In the genomic region with DNA sequence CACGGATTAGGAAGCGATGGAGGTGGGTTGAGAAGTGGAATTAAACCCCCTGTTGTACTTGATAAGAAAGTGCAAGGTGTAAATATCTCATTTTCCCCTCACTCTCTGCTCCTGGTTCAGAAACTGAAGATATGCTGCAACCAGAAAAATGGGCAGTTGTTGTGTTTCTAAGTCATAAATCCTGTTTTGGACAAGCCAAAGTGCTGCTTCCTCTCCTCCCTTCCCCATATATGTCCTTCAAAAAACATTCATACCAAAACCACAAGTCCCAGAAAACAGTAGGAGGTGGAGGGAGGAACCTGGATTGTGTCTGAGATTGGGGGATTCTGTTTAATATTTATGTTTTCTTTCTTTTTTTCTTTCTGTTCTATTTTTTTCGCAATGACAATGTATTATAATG, we compare ENCODE assay signal across 24 cellular contexts. TPM values are rescaled to one million over a fixed set of nuclear protein-coding genes. Genes with fewer than 3 reads are reported as not detected.
DNase-seq lines count a peak whose midpoint lies in the region; ATAC-seq, FAIRE-seq and TF ChIP-seq lines count a peak whose summit lies in the region.
"Had no signal": no experiment of that assay in that cellular context is flagged by ENCODE, and none has a peak within 500 bp of the region (broad histone marks: within the 10 kb centered on the region; RNA-seq: fewer than 3 reads in every experiment).

No MANE protein-coding gene starts in this region.

- no peaks in the 10 kb centered on the region for H4K20me1 ChIP-seq in K562 (replicated peaks; ENCODE audit: control insufficient read depth, insufficient read depth, low read length)

- no peaks in the 10 kb centered on the region for H3K4me1 ChIP-seq in HEK293 (ENCODE audit: control insufficient read depth, insufficient read depth, low read length)
- H3K4me1 ChIP-seq in K562 (replicated peaks in 1 of 2; ENCODE audit: control insufficient read depth in 2 of 2, insufficient read depth in 2 of 2, low read length in 2 of 2) = no peaks in the 10 kb centered on the region
- H3K4me1 ChIP-seq: BE2C had no signal

- H3K9me3 Mint-ChIP-seq in T-cell = no peaks in the 10 kb centered on the region
- H3K9me3 Mint-ChIP-seq: CD4-positive, CD25-positive, alpha-beta regulatory T cell; CD8-positive, alpha-beta memory T cell; GM23338; HFFc6 had no signal

- no peaks in the 10 kb centered on the region for H3K9me1 ChIP-seq in K562 (ENCODE audit: control insufficient read depth, insufficient read depth, low read length)

- H3K36me3 ChIP-seq in HEK293 (ENCODE audit: control insufficient read depth in 2 of 2, insufficient read depth in 1 of 2, low read length in 2 of 2) (no peaks in the 10 kb centered on the region), K562 (ENCODE audit: control insufficient read depth, insufficient read depth, low read length) (no peaks in the 10 kb centered on the region)
- H3K36me3 ChIP-seq: BE2C had no signal

- H3K27ac ChIP-seq in HEK293 (ENCODE audit: extremely low read depth, low read depth, low read length) (no peak overlapping the region), K562 (ENCODE audit: extremely low read depth, low read depth, low read length) (no peak overlapping the region)

- CTCF ChIA-PET in HEK293 (lab: Yijun Ruan, JAX) (no interaction called here), K562 (lab: Yijun Ruan, JAX; ENCODE audit: low intra/inter-chr PET ratio) (no interaction called here), T-cell (lab: Charles Lee) (no interaction called here)

- no peak overlapping the region for H3K4me2 ChIP-seq in K562 (ENCODE audit: insufficient read depth, low read length)
- H3K4me2 ChIP-seq: GM23338 had no signal

- no peak for FAIRE-seq in K562 (lab: Jason Lieb, UNC)
- FAIRE-seq: A204.1, GM12891, GM19239, H54, HTR-8/SVneo had no signal

- no peak overlapping the region for H3K9ac ChIP-seq in K562 (ENCODE audit: insufficient read depth in 1 of 2, low read depth in 2 of 2, low read length in 2 of 2)

- H3K4me3 Mint-ChIP-seq in T-cell = no peak overlapping the region
- H3K4me3 Mint-ChIP-seq: CD4-positive, CD25-positive, alpha-beta regulatory T cell; CD8-positive, alpha-beta memory T cell; GM23338; HFFc6 had no signal

- H3K27ac Mint-ChIP-seq in T-cell = no peak overlapping the region
- H3K27ac Mint-ChIP-seq: CD4-positive, CD25-positive, alpha-beta regulatory T cell; CD8-positive, alpha-beta memory T cell; GM23338; HFFc6 had no signal

- no peaks in the 10 kb centered on the region for H3K79me2 ChIP-seq in K562 (ENCODE audit: control insufficient read depth, insufficient read depth, low read length)

- no peaks in the 10 kb centered on the region for H3K36me3 Mint-ChIP-seq in T-cell
- H3K36me3 Mint-ChIP-seq: CD4-positive, CD25-positive, alpha-beta regulatory T cell; CD8-positive, alpha-beta memory T cell had no signal

- no TSS peak for BruUV-seq in K562 (replicated peaks; lab: Mats Ljungman, UMichigan)

- ATAC-seq in K562 = no peak
- ATAC-seq in GM21723 (IDR thresholded peaks at IDR 0.05; ENCODE audit: unreplicated experiment) = no peak
- ATAC-seq in T-cell (replicated peaks in 1 of 4) = no peak
- ATAC-seq: GM23338 had no signal

- peak; percentile 14 for DNase-seq in M059J (ENCODE audit: low read depth)
- DNase-seq in K562 (ENCODE audit: extremely low read depth in 1 of 4, low spot score in 3 of 4) = no peak
- no peak for DNase-seq in T-cell
- DNase-seq in globus pallidus (ENCODE audit: low spot score) = no peak
- DNase-seq: ACHN; BE2C; C1 segment of cervical spinal cord; CD4-positive, CD25-positive, alpha-beta regulatory T cell; CD8-positive, alpha-beta memory T cell; COR-L47; DMS 273 treated with DMSO at 0.1 percent for 48 hours; DMS53; DND-41; HCEC 1CT; HFFc6; IMR-90 had no signal

- no peak for TF ChIP-seq POLR2A in K562 (conservative IDR thresholded peaks at IDR 0.05)

- no peaks in the 10 kb centered on the region for H3K27me3 Mint-ChIP-seq in T-cell

- H3K9me3 ChIP-seq in HEK293 (ENCODE audit: control insufficient read depth, insufficient read depth, low read depth, low read length) = no peaks in the 10 kb centered on the region
- no peaks in the 10 kb centered on the region for H3K9me3 ChIP-seq in K562 (replicated peaks; ENCODE audit: control insufficient read depth, insufficient read depth, low read depth, low read length)
- H3K9me3 ChIP-seq: BE2C had no signal

- H3K4me3 ChIP-seq in HEK293 (ENCODE audit: low read depth, low read length) (no peak overlapping the region), K562 (no peak overlapping the region)
- H3K4me3 ChIP-seq: GM23338 had no signal

- no peak for TF ChIP-seq CTCF in HEK293 (tag by site-specific recombination; IDR thresholded peaks at IDR 0.05)
- no peak for TF ChIP-seq CTCF in K562 (IDR thresholded peaks at IDR 0.05 in 2 of 3, conservative IDR thresholded peaks at IDR 0.05 in 1 of 3; ENCODE audit: insufficient read depth in 2 of 3, low read depth in 1 of 3, low read length in 3 of 3)

- in situ Hi-C loops in K562 (cut with MboI) = no loop called here

- POLR2A ChIA-PET in HEK293 (lab: Yijun Ruan, JAX) (no interaction called here), K562 (lab: Yijun Ruan, JAX) (no interaction called here), T-cell (lab: Charles Lee) (no interaction called here)

- 0% methylated on average over 2 of the region's 3 CpGs for WGBS in K562 (ENCODE audit: insufficient coverage, low coverage, missing lambda C conversion rate)

- TF ChIP-seq RAD21 in K562 (CRISPR knock-in tag; conservative IDR thresholded peaks at IDR 0.05 in 1 of 2, IDR thresholded peaks at IDR 0.05 in 1 of 2) = no peak

- no peak overlapping the region for H2AFZ ChIP-seq in K562 (ENCODE audit: low read depth, low read length)
- H2AFZ ChIP-seq: GM23338 had no signal

- peaks cover under 1 to 3% (median 1%) of the 10 kb centered on the region in 3 donors for H3K4me1 Mint-ChIP-seq in T-cell

- no peak for TF ChIP-seq EP300 in K562 (IDR thresholded peaks at IDR 0.05; ENCODE audit: low read length)

- intact Hi-C loops in K562 (cut with micrococcal nuclease) = no loop called here

- H3K27me3 ChIP-seq in K562 (ENCODE audit: control insufficient read depth in 2 of 2, insufficient read depth in 2 of 2, low read length in 2 of 2) = peaks cover 15 to 30% of the 10 kb centered on the region in 2 experiments
- H3K27me3 ChIP-seq: BE2C had no signal

TF ChIP-seq in HEK293, 187 proteins besides CTCF, POLR2A, EP300 and RAD21:
- TF ChIP-seq WT1 (tag by site-specific recombination; IDR thresholded peaks at IDR 0.05) (peak; percentile 98), ZNF501 (tag by site-specific recombination; IDR thresholded peaks at IDR 0.05) (no peak)

TF ChIP-seq in K562, 482 proteins besides CTCF, POLR2A, EP300 and RAD21 (continues in another document):
- TF ChIP-seq ETV1 (tag; conservative IDR thresholded peaks at IDR 0.05; ENCODE audit: low read depth) (0 out of 2 replicates have a peak, but pooled peaks have one; percentile 25), MEIS2 (IDR thresholded peaks at IDR 0.05; ENCODE audit: partially characterized antibody) (peak; percentile 81), SRF (CRISPR knock-in tag; IDR thresholded peaks at IDR 0.05) (peak in 1 of 2 experiments; percentile 23; a peak in 1 of 4 replicates)
- TF ChIP-seq, protein P1, sequence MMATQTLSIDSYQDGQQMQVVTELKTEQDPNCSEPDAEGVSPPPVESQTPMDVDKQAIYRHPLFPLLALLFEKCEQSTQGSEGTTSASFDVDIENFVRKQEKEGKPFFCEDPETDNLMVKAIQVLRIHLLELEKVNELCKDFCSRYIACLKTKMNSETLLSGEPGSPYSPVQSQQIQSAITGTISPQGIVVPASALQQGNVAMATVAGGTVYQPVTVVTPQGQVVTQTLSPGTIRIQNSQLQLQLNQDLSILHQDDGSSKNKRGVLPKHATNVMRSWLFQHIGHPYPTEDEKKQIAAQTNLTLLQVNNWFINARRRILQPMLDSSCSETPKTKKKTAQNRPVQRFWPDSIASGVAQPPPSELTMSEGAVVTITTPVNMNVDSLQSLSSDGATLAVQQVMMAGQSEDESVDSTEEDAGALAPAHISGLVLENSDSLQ (IDR thresholded peaks at IDR 0.05) = peak; percentile 37; the same call in 1 of the 2 replicates
- TF ChIP-seq, protein P2, sequence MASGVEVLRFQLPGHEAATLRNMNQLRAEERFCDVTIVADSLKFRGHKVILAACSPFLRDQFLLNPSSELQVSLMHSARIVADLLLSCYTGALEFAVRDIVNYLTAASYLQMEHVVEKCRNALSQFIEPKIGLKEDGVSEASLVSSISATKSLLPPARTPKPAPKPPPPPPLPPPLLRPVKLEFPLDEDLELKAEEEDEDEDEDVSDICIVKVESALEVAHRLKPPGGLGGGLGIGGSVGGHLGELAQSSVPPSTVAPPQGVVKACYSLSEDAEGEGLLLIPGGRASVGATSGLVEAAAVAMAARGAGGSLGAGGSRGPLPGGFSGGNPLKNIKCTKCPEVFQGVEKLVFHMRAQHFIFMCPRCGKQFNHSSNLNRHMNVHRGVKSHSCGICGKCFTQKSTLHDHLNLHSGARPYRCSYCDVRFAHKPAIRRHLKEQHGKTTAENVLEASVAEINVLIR (CRISPR knock-in tag; IDR thresholded peaks at IDR 0.05) = no peak

RNA-seq across cellular contexts. Expression of a gene that starts 13.6 kb away (rescaled TPM):
- total RNA-seq in M059J (2014; rRNA removed; shearing (Covaris generic)) = 6.2 and 15.2 TPM in 2 replicates
- total RNA-seq in K562 (2011; cell fraction: chromatin; rRNA removed; ENCODE audit: low replicate concordance) = not detected in 2 replicates
- not detected in 2 replicates for total RNA-seq in K562 (2011; cell fraction: nucleolus; rRNA removed)
- not detected in 2 replicates for total RNA-seq in K562 (2011; cell fraction: nucleoplasm; rRNA removed)
- 0.41 and 0.82 TPM in 2 replicates for total RNA-seq in K562 (2014; rRNA removed)
- 0.11 and 0.29 TPM in 2 replicates for total RNA-seq in K562 (2014; rRNA removed; fragmentation: Illumina TruSeq; extraction: Trizol)
- 0.40 and 0.49 TPM in 2 replicates for total RNA-seq in K562 (2015; rRNA removed; fragmentation: Illumina TruSeq; extraction: Trizol)
- total RNA-seq in K562 (2021) = 0.83 and 1.1 TPM in 2 replicates
- 0.08 and 0.58 TPM in 2 replicates for polyA plus RNA-seq in K562 (2011; rRNA removed)
- polyA plus RNA-seq in K562 (2011; cell fraction: cytosol; rRNA removed) = 0.43 and 0.52 TPM in 2 replicates
- 0.65 and 0.98 TPM in 2 replicates for polyA plus RNA-seq in K562 (2011; cell fraction: nucleus; rRNA removed)
- polyA plus RNA-seq in K562 (2012) = 0.64 and 1.8 TPM in 2 replicates
- 0.30 and 0.65 TPM in 2 replicates for polyA plus RNA-seq in K562 (2014; fragmentation: Illumina TruSeq; extraction: Trizol)
- polyA plus RNA-seq in K562 (2014; fragmentation: Nextera tagmentation; extraction: Ambion mirVana) = under 1 TPM in 1 of 2 experiments, not detected in 1; 0.01 TPM
- polyA plus RNA-seq in K562 (2014; rRNA removed) = 0.47 and 0.48 TPM in 2 replicates
- 0.09 and 0.18 TPM in 2 replicates for polyA minus RNA-seq in K562 (2011; rRNA and poly(A)+ RNA removed)
- 4.3 TPM in 1 of 2 replicates, not detected in the other for polyA minus RNA-seq in K562 (2011; cell fraction: cytosol; rRNA and poly(A)+ RNA removed)
- 0.89 and 1.3 TPM in 2 replicates for polyA minus RNA-seq in K562 (2011; cell fraction: nucleus; rRNA and poly(A)+ RNA removed)
- total RNA-seq in T-cell = 10 to 100 TPM; 22.9 to 31.4 (median 24.5) TPM
